In genomic region chr17:38489779-38490178, GRCh38 we compare ENCODE assay signal across 7 cellular contexts.
DNase-seq lines count a peak whose midpoint lies in the region; ATAC-seq and TF ChIP-seq lines count a peak whose summit lies in the region.
"Not testable (repeated sequence)": the region's sequence is repeated elsewhere in the genome, so short reads cannot be mapped to it uniquely, and the experiment has no call there.

No MANE protein-coding gene starts in this region.

- not testable (repeated sequence) for H3K79me2 ChIP-seq in neural progenitor cell (ENCODE audit: low read depth)

- H3K27ac Mint-ChIP-seq in T-helper 17 cell, result peak overlapping the region; percentile 45
- not testable (repeated sequence) for H3K27ac Mint-ChIP-seq in neural progenitor cell
- H3K27ac Mint-ChIP-seq in type B pancreatic cell, result peak overlapping the region; percentile 31

- H3K4me3 ChIP-seq in BLaER1; HEK293 (ENCODE audit: low read depth, low read length); dorsolateral prefrontal cortex; neural progenitor cell: not testable (repeated sequence)

- intact Hi-C loops in dorsolateral prefrontal cortex (cut with DNase I) (loop anchor here (2.0 to 10.0 kb wide), 4 partner anchors 67 to 245 kb away; partner anchors contain the start of gene CISD3 (in 1 of the 2)), left ventricle myocardium superior (cut with micrococcal nuclease) (loop anchor here (5.0 kb wide), 1 partner anchor 67 kb away; no protein-coding TSS in a partner anchor)

- peak overlapping the region; percentile 55 for H3K4me2 ChIP-seq in BLaER1
- not testable (repeated sequence) for H3K4me2 ChIP-seq in neural progenitor cell

- DNase-seq in T-helper 17 cell; dorsolateral prefrontal cortex; neural progenitor cell (ENCODE audit: low spot score); type B pancreatic cell (ENCODE audit: extremely low spot score, unreplicated experiment): not testable (repeated sequence)
- peak; percentile 48 for DNase-seq in left ventricle myocardium superior

- peaks cover 63% of the 10 kb centered on the region for H3K36me3 ChIP-seq in BLaER1
- H3K36me3 ChIP-seq in HEK293 (ENCODE audit: control insufficient read depth in 2 of 2, insufficient read depth in 1 of 2, low read length in 2 of 2); neural progenitor cell: not testable (repeated sequence)

- not testable (repeated sequence) for H4K20me1 ChIP-seq in BLaER1; neural progenitor cell (ENCODE audit: low read depth)

- ATAC-seq in T-helper 17 cell, left ventricle myocardium superior: not testable (repeated sequence)

- H3K9me3 Mint-ChIP-seq in neural progenitor cell, type B pancreatic cell: not testable (repeated sequence)

- not testable (repeated sequence) for H3K27me3 ChIP-seq in BLaER1, dorsolateral prefrontal cortex, neural progenitor cell

- not testable (repeated sequence) for H2AFZ ChIP-seq in neural progenitor cell (replicated peaks)

- H3K36me3 Mint-ChIP-seq in T-helper 17 cell (ENCODE audit: low read depth); neural progenitor cell: not testable (repeated sequence)
- peaks cover 20% of the 10 kb centered on the region for H3K36me3 Mint-ChIP-seq in type B pancreatic cell

- H3K27me3 Mint-ChIP-seq in T-helper 17 cell; neural progenitor cell (ENCODE audit: insufficient read depth, low read depth); type B pancreatic cell: not testable (repeated sequence)

- POLR2A ChIA-PET in HEK293 (lab: Yijun Ruan, JAX), result not testable (repeated sequence)

- H3K27ac ChIP-seq in BLaER1 (peak overlapping the region; percentile 35; the same call in 1 of the 2 replicates), dorsolateral prefrontal cortex (peak overlapping the region in 39 of 59 donors; percentile 0 to 91 (median 50))
- H3K27ac ChIP-seq in HEK293 (ENCODE audit: extremely low read depth, low read depth, low read length); neural progenitor cell: not testable (repeated sequence)

- TF ChIP-seq CTCF in HEK293 (tag by site-specific recombination; IDR thresholded peaks at IDR 0.05); dorsolateral prefrontal cortex (IDR thresholded peaks at IDR 0.05 in 54 of 56, conservative IDR thresholded peaks at IDR 0.05 in 2 of 56; ENCODE audit: low read depth in 1 of 56, partially characterized antibody in 56 of 56); neural progenitor cell (IDR thresholded peaks at IDR 0.05); type B pancreatic cell (conservative IDR thresholded peaks at IDR 0.05): not testable (repeated sequence)

- H3K4me3 Mint-ChIP-seq in T-helper 17 cell, type B pancreatic cell: not testable (repeated sequence)
- H3K4me3 Mint-ChIP-seq in neural progenitor cell, result peak overlapping the region; percentile 8

- CTCF ChIA-PET in HEK293 (lab: Yijun Ruan, JAX), result interaction anchor here (0.6 to 9.2 kb wide), 6 partner anchors 34 to 840 kb away, joined by 3 to 145 read pairs (median 4); no protein-coding TSS in a partner anchor

- not testable (repeated sequence) for H3K9me3 ChIP-seq in BLaER1; HEK293 (ENCODE audit: control insufficient read depth, insufficient read depth, low read depth, low read length); T-helper 17 cell (ENCODE audit: control insufficient read depth, low read length, poor library complexity, severe bottlenecking); neural progenitor cell (ENCODE audit: low read depth)

- not testable (repeated sequence) for H3F3A ChIP-seq in neural progenitor cell (ENCODE audit: low read depth)

- H3K4me1 Mint-ChIP-seq in T-helper 17 cell (peaks cover 12% of the 10 kb centered on the region), neural progenitor cell (peaks cover 10% of the 10 kb centered on the region), type B pancreatic cell (ENCODE audit: unreplicated experiment) (peaks cover 12% of the 10 kb centered on the region)

- H3K4me1 ChIP-seq in BLaER1, result peaks cover 54% of the 10 kb centered on the region
- H3K4me1 ChIP-seq in HEK293 (ENCODE audit: control insufficient read depth, insufficient read depth, low read length); neural progenitor cell: not testable (repeated sequence)

- H3K9ac ChIP-seq in BLaER1, result 0 out of 2 replicates have a peak overlapping the region, but pooled peaks have one; percentile 15
- not testable (repeated sequence) for H3K9ac ChIP-seq in neural progenitor cell

TF ChIP-seq in HEK293, 187 proteins besides CTCF, POLR2A, EP300 and RAD21:
- TF ChIP-seq ZFHX2 (tag by site-specific recombination; conservative IDR thresholded peaks at IDR 0.05), result peak; percentile 30; the same call in 1 of the 2 replicates
- peak; percentile 63 for TF ChIP-seq EGR2 (tag by site-specific recombination; IDR thresholded peaks at IDR 0.05; ENCODE audit: low read depth)
